ENCODE assay signal across 1 cellular context in the genomic region with DNA sequence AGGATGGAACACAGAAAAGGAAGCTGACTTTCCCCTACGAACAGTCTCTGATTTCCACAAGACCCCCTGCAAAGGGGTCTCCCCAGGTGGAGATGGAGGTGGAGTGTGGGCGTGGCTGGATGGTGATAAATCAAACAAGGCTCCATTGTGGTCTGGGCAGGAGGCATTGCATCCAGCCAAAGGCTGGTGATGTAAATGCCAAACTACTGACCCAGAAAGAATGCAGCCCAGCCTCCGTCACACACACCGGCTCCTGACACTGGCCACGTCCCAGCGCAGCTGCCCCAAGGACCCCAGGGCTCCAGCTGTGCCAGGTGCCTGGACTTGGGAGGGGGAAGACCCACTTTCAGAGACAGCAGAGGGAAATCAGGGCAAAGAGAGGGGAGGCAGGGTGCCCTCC.
TF ChIP-seq lines count a peak whose summit lies in the region.

No MANE protein-coding gene starts in this region.

TF ChIP-seq in HepG2, 621 proteins besides CTCF, POLR2A, EP300 and RAD21 (continued from another document):
- TF ChIP-seq, protein P1, sequence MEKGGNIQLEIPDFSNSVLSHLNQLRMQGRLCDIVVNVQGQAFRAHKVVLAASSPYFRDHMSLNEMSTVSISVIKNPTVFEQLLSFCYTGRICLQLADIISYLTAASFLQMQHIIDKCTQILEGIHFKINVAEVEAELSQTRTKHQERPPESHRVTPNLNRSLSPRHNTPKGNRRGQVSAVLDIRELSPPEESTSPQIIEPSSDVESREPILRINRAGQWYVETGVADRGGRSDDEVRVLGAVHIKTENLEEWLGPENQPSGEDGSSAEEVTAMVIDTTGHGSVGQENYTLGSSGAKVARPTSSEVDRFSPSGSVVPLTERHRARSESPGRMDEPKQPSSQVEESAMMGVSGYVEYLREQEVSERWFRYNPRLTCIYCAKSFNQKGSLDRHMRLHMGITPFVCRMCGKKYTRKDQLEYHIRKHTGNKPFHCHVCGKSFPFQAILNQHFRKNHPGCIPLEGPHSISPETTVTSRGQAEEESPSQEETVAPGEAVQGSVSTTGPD (CRISPR knock-in tag; IDR thresholded peaks at IDR 0.05): no peak
- TF ChIP-seq, protein P2, sequence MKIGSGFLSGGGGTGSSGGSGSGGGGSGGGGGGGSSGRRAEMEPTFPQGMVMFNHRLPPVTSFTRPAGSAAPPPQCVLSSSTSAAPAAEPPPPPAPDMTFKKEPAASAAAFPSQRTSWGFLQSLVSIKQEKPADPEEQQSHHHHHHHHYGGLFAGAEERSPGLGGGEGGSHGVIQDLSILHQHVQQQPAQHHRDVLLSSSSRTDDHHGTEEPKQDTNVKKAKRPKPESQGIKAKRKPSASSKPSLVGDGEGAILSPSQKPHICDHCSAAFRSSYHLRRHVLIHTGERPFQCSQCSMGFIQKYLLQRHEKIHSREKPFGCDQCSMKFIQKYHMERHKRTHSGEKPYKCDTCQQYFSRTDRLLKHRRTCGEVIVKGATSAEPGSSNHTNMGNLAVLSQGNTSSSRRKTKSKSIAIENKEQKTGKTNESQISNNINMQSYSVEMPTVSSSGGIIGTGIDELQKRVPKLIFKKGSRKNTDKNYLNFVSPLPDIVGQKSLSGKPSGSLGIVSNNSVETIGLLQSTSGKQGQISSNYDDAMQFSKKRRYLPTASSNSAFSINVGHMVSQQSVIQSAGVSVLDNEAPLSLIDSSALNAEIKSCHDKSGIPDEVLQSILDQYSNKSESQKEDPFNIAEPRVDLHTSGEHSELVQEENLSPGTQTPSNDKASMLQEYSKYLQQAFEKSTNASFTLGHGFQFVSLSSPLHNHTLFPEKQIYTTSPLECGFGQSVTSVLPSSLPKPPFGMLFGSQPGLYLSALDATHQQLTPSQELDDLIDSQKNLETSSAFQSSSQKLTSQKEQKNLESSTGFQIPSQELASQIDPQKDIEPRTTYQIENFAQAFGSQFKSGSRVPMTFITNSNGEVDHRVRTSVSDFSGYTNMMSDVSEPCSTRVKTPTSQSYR (CRISPR knock-in tag; IDR thresholded peaks at IDR 0.05; ENCODE audit: borderline replicate concordance): no peak
- TF ChIP-seq NFKBIZ (CRISPR knock-in tag; IDR thresholded peaks at IDR 0.05) (no peak), SMAD9 (CRISPR knock-in tag; IDR thresholded peaks at IDR 0.05) (no peak), PBX2 (CRISPR knock-in tag; IDR thresholded peaks at IDR 0.05) (no peak)
